23 cellular contexts compared by ENCODE assay signal in genomic region chr3:51508255-51508654, GRCh38. TPM values are rescaled to one million over a fixed set of nuclear protein-coding genes. Genes with fewer than 3 reads are reported as not detected.
A peak's percentile ranks its signal among the peaks of the same experiment; 100 is the strongest.
DNase-seq lines count a peak whose midpoint lies in the region; ATAC-seq, FAIRE-seq and TF ChIP-seq lines count a peak whose summit lies in the region.
"Had no signal": no experiment of that assay in that cellular context is flagged by ENCODE, and none has a peak within 500 bp of the region (broad histone marks: within the 10 kb centered on the region; RNA-seq: fewer than 3 reads in every experiment).

No MANE protein-coding gene starts in this region.

- no TSS peak for BruUV-seq in HepG2 (replicated peaks; lab: Mats Ljungman, UMichigan)
- no TSS peak for BruUV-seq in OCI-LY7 (replicated peaks; lab: Mats Ljungman, UMichigan)

- CTCF ChIA-PET in HepG2 (lab: Yijun Ruan, JAX; ENCODE audit: low intra/inter-chr PET ratio, low total read pairs) (no interaction called here), OCI-LY7 (lab: Charles Lee; ENCODE audit: unreplicated experiment) (no interaction called here)

- H3K79me2 ChIP-seq in HepG2 (ENCODE audit: insufficient read depth, low read length): no peaks in the 10 kb centered on the region
- no peaks in the 10 kb centered on the region for H3K79me2 ChIP-seq in OCI-LY7 (ENCODE audit: insufficient read depth, low read depth, low read length)

- TF ChIP-seq POLR2A in HepG2 (IDR thresholded peaks at IDR 0.05; ENCODE audit: insufficient read depth in 1 of 2, low read depth in 2 of 2, low read length in 2 of 2): no peak
- no peak for TF ChIP-seq POLR2A in right lobe of liver (IDR thresholded peaks at IDR 0.05)

- peaks cover 34% of the 10 kb centered on the region for H3K4me1 ChIP-seq in HepG2 (ENCODE audit: insufficient read depth, low read length)
- H3K4me1 ChIP-seq in right lobe of liver: no peaks in the 10 kb centered on the region
- H3K4me1 ChIP-seq in OCI-LY7 (ENCODE audit: insufficient read depth, low read length, poor library complexity, severe bottlenecking): peaks cover 11% of the 10 kb centered on the region
- H3K4me1 ChIP-seq: A549, BE2C had no signal

- in situ Hi-C loops in HepG2 (cut with HindIII; ENCODE audit: extremely low pct_ligation_motif_present, low pct_unique_long_range_greater_than_20kb): no loop called here

- H3K36me3 Mint-ChIP-seq in activated naive CD4-positive, alpha-beta T cell treated with anti-CD3 and anti-CD28 coated beads, Interleukin-2, amount 50 U/mL, for 72 hours: no peaks in the 10 kb centered on the region
- H3K36me3 Mint-ChIP-seq: CD14-positive monocyte; CD4-positive, alpha-beta memory T cell; CD4-positive, CD25-positive, alpha-beta regulatory T cell; CD8-positive, alpha-beta memory T cell had no signal

- H2AFZ ChIP-seq in HepG2 (ENCODE audit: low read length) (peak overlapping the region; percentile 49), OCI-LY7 (ENCODE audit: low read length) (0 out of 2 replicates have a peak overlapping the region, but pooled peaks have one; percentile 52)

- H3K4me3 ChIP-seq in HepG2 (replicated peaks in 1 of 3; ENCODE audit: insufficient read depth in 1 of 3, low read depth in 2 of 3, low read length in 3 of 3) (peak overlapping the region in 2 of 3 experiments; percentile 11 to 37; a peak in 4 of 6 replicates), right lobe of liver (no peak overlapping the region), OCI-LY7 (ENCODE audit: low read depth, low read length, poor library complexity, severe bottlenecking) (no peak overlapping the region)
- H3K4me3 ChIP-seq: A549, BLaER1 had no signal

- H3K36me3 ChIP-seq in HepG2 (replicated peaks in 1 of 2; ENCODE audit: control insufficient read depth in 1 of 2, insufficient read depth in 2 of 2, low read length in 2 of 2): no peaks in the 10 kb centered on the region
- H3K36me3 ChIP-seq in right lobe of liver: no peaks in the 10 kb centered on the region
- no peaks in the 10 kb centered on the region for H3K36me3 ChIP-seq in OCI-LY7 (ENCODE audit: insufficient read depth, low read length)
- H3K36me3 ChIP-seq: BE2C, BLaER1 had no signal

- H3K27ac Mint-ChIP-seq in activated naive CD4-positive, alpha-beta T cell treated with anti-CD3 and anti-CD28 coated beads, Interleukin-2, amount 50 U/mL, for 72 hours: peak overlapping the region in 1 of 2 donors; percentile 29
- H3K27ac Mint-ChIP-seq: CD8-positive, alpha-beta memory T cell had no signal

- H3K27me3 ChIP-seq in HepG2 (ENCODE audit: control insufficient read depth in 1 of 2, insufficient read depth in 2 of 2, low read length in 2 of 2): peaks cover 0 to 3% of the 10 kb centered on the region in 2 experiments; a peak in 1 of 5 replicates
- no peaks in the 10 kb centered on the region for H3K27me3 ChIP-seq in right lobe of liver
- H3K27me3 ChIP-seq: BE2C, BLaER1 had no signal

- 3% methylated on average over 9 of the region's 9 CpGs for WGBS in HepG2 (ENCODE audit: low lambda C conversion rate)
- 69% methylated on average over 2 of the region's 9 CpGs for WGBS in right lobe of liver (ENCODE audit: insufficient coverage, low coverage, low lambda C conversion rate, missing lambda C conversion rate)

- H3K9me2 ChIP-seq in OCI-LY7 (ENCODE audit: insufficient read depth, low read length): no peaks in the 10 kb centered on the region

- no peak overlapping the region for H3K27ac ChIP-seq in HepG2 (ENCODE audit: extremely low read length, insufficient read depth, low read length)
- no peak overlapping the region for H3K27ac ChIP-seq in right lobe of liver
- no peak overlapping the region for H3K27ac ChIP-seq in OCI-LY7 (ENCODE audit: low read depth, low read length, poor library complexity, severe bottlenecking)
- H3K27ac ChIP-seq: 22Rv1, A549, BLaER1 had no signal

- H3K9ac ChIP-seq in HepG2 (ENCODE audit: insufficient read depth, low read depth, low read length): no peak overlapping the region; the same call in 1 of the 2 replicates
- H3K9ac ChIP-seq: BLaER1 had no signal

- no peaks in the 10 kb centered on the region for H3K9me3 Mint-ChIP-seq in activated naive CD4-positive, alpha-beta T cell treated with anti-CD3 and anti-CD28 coated beads, Interleukin-2, amount 50 U/mL, for 72 hours
- H3K9me3 Mint-ChIP-seq: CD14-positive monocyte; CD4-positive, alpha-beta memory T cell; CD8-positive, alpha-beta memory T cell had no signal

- POLR2A ChIA-PET in HepG2 (lab: Yijun Ruan, JAX) (interaction anchor here (3.2 kb wide), 1 partner anchor 8 kb away, joined by 15 read pairs; the partner anchor contains the start of gene DCAF1), OCI-LY7 (lab: Charles Lee) (interaction anchor here (0.6 to 2.8 kb wide), 4 partner anchors 9 to 166 kb away, joined by 3 to 16 read pairs (median 4); partner anchors contain the start of gene DCAF1)

- TF ChIP-seq EP300 in HepG2 (IDR thresholded peaks at IDR 0.05; ENCODE audit: low read depth in 2 of 2, low read length in 2 of 2): no peak
- TF ChIP-seq EP300 in HepG2 (CRISPR knock-in tag; IDR thresholded peaks at IDR 0.05; ENCODE audit: borderline replicate concordance): no peak

- peak; percentile 39 for ATAC-seq in HepG2
- no peak for ATAC-seq in right lobe of liver
- ATAC-seq in activated naive CD4-positive, alpha-beta T cell treated with anti-CD3 and anti-CD28 coated beads, Interleukin-2, amount 50 U/mL, for 72 hours: no peak
- ATAC-seq: A549 had no signal

- TF ChIP-seq CTCF in HepG2 (CRISPR knock-in tag; IDR thresholded peaks at IDR 0.05) (no peak), right lobe of liver (IDR thresholded peaks at IDR 0.05) (no peak), OCI-LY7 (conservative IDR thresholded peaks at IDR 0.05; ENCODE audit: low read length) (no peak)

- DNase-seq in HepG2 (ENCODE audit: low spot score): no peak
- DNase-seq in right lobe of liver: no peak
- DNase-seq in OCI-LY7 (ENCODE audit: low spot score): no peak
- DNase-seq in Ammon's horn (ENCODE audit: low spot score): no peak
- no peak for DNase-seq in activated naive CD4-positive, alpha-beta T cell treated with anti-CD3 and anti-CD28 coated beads, Interleukin-2, amount 50 U/mL, for 72 hours (ENCODE audit: low spot score in 2 of 2)
- DNase-seq: AML-193; BE2C; C1 segment of cervical spinal cord; Calu3; CD4-positive, alpha-beta memory T cell; CD4-positive, CD25-positive, alpha-beta regulatory T cell; CD8-positive, alpha-beta memory T cell; COR-L47; DMS79 treated with DMSO at 0.1 percent for 48 hours; GF-D8 had no signal

- intact Hi-C loops in HepG2 (cut with micrococcal nuclease; ENCODE audit: unreplicated experiment): no loop called here
- intact Hi-C loops in right lobe of liver (cut with DNase I): loop anchor here (10.0 kb wide), 2 partner anchors 113 to 127 kb away; partner anchors contain the start of gene RBM15B (in 1 of the 2)
- intact Hi-C loops in OCI-LY7 (cut with micrococcal nuclease; ENCODE audit: unreplicated experiment): no loop called here

- H4K20me1 ChIP-seq in HepG2 (ENCODE audit: insufficient read depth, low read length): no peaks in the 10 kb centered on the region
- no peaks in the 10 kb centered on the region for H4K20me1 ChIP-seq in OCI-LY7 (ENCODE audit: insufficient read depth, low read length)
- H4K20me1 ChIP-seq: BLaER1 had no signal

- peak; percentile 26 for FAIRE-seq in HepG2 (lab: Jason Lieb, UNC)
- FAIRE-seq: A549, D721Med, G401.6, GM12891, GM19239 had no signal

- no peaks in the 10 kb centered on the region for H3K9me3 ChIP-seq in HepG2 (ENCODE audit: low read length)
- H3K9me3 ChIP-seq in right lobe of liver: no peaks in the 10 kb centered on the region
- H3K9me3 ChIP-seq in OCI-LY7 (ENCODE audit: low read length): no peaks in the 10 kb centered on the region
- H3K9me3 ChIP-seq: A549, BE2C, BLaER1 had no signal

- H3K4me2 ChIP-seq in HepG2 (ENCODE audit: low read depth, low read length) (peak overlapping the region; percentile 64), OCI-LY7 (ENCODE audit: low read length) (no peak overlapping the region)
- H3K4me2 ChIP-seq: A549, BLaER1 had no signal

- TF ChIP-seq RAD21 in HepG2 (CRISPR knock-in tag; IDR thresholded peaks at IDR 0.05): no peak

RNA-seq across cellular contexts. Expression of gene DCAF1, which starts 8.4 kb away (rescaled TPM):
- total RNA-seq in HepG2 (2016; rRNA removed; fragmentation: Illumina TruSeq; extraction: Trizol) (14.3 and 23.3 TPM in 2 replicates), right lobe of liver (10 to 100 TPM in 2 of 6 experiments, 1 to 10 TPM in 4; 8.2 to 11.6 (median 9.5) TPM), OCI-LY7 (2022) (37.1 and 38.8 TPM in 2 replicates)
- 4.8 and 5.0 TPM in 2 replicates for total RNA-seq in HepG2 (2016; cell fraction: cytosol; rRNA removed; fragmentation: Illumina TruSeq; extraction: Trizol; ENCODE audit: low read depth)
- total RNA-seq in HepG2 (2016; cell fraction: insoluble cytoplasmic fraction; rRNA removed; fragmentation: Illumina TruSeq; extraction: Trizol): 13.7 and 21.8 TPM in 2 replicates
- 6.6 and 6.7 TPM in 2 replicates for total RNA-seq in HepG2 (2016; cell fraction: membrane; rRNA removed; fragmentation: Illumina TruSeq; extraction: Trizol)
- 16.2 and 17.2 TPM in 2 replicates for total RNA-seq in HepG2 (2016; cell fraction: nucleus; rRNA removed; fragmentation: Illumina TruSeq; extraction: Trizol)
- 7.5 and 7.7 TPM in 2 replicates for polyA plus RNA-seq in HepG2 (2011; rRNA removed)
- 5.0 and 6.2 TPM in 2 replicates for polyA plus RNA-seq in HepG2 (2011; cell fraction: cytosol; rRNA removed)
- polyA plus RNA-seq in HepG2 (2011; cell fraction: nucleus; rRNA removed): 14.1 and 15.6 TPM in 2 replicates
- 11.2 and 12.3 TPM in 2 replicates for polyA plus RNA-seq in HepG2 (2012)
- 0.66 and 0.68 TPM in 2 replicates for polyA plus RNA-seq in HepG2 (2016; cell fraction: cytosol; fragmentation: Illumina TruSeq; extraction: Trizol; ENCODE audit: low read depth)
- 15.7 and 17.6 TPM in 2 replicates for polyA plus RNA-seq in HepG2 (2016; cell fraction: insoluble cytoplasmic fraction; fragmentation: Illumina TruSeq; extraction: Trizol; ENCODE audit: low read depth)
- polyA plus RNA-seq in HepG2 (2016; cell fraction: membrane; fragmentation: Illumina TruSeq; extraction: Trizol; ENCODE audit: low read depth): 2.2 and 2.3 TPM in 2 replicates
- 26.5 and 28.6 TPM in 2 replicates for polyA plus RNA-seq in HepG2 (2016; cell fraction: nucleus; fragmentation: Illumina TruSeq; extraction: Trizol; ENCODE audit: insufficient read depth, low read depth)
- polyA minus RNA-seq in HepG2 (2011; rRNA and poly(A)+ RNA removed; ENCODE audit: low replicate concordance): 23.4 and 48.5 TPM in 2 replicates
- 10.9 and 11.4 TPM in 2 replicates for polyA minus RNA-seq in HepG2 (2011; cell fraction: cytosol; rRNA and poly(A)+ RNA removed)
- 14.0 and 16.2 TPM in 2 replicates for polyA minus RNA-seq in HepG2 (2011; cell fraction: nucleus; rRNA and poly(A)+ RNA removed)
- total RNA-seq in OCI-LY7 (2014; rRNA removed; shearing (Covaris generic)): 24.8 and 29.5 TPM in 2 replicates
- 10 to 100 TPM; 34.9 to 48.1 TPM for total RNA-seq in activated naive CD4-positive, alpha-beta T cell treated with anti-CD3 and anti-CD28 coated beads, Interleukin-2, amount 50 U/mL, for 72 hours

RNA-seq across cellular contexts. Expression of gene RAD54L2, which starts 30.3 kb away (rescaled TPM):
- total RNA-seq in HepG2 (2016; rRNA removed; fragmentation: Illumina TruSeq; extraction: Trizol): 14.4 and 14.8 TPM in 2 replicates
- 7.6 and 9.0 TPM in 2 replicates for total RNA-seq in HepG2 (2016; cell fraction: cytosol; rRNA removed; fragmentation: Illumina TruSeq; extraction: Trizol; ENCODE audit: low read depth)
- 12.0 and 15.1 TPM in 2 replicates for total RNA-seq in HepG2 (2016; cell fraction: insoluble cytoplasmic fraction; rRNA removed; fragmentation: Illumina TruSeq; extraction: Trizol)
- total RNA-seq in HepG2 (2016; cell fraction: membrane; rRNA removed; fragmentation: Illumina TruSeq; extraction: Trizol): 7.8 and 8.1 TPM in 2 replicates
- total RNA-seq in HepG2 (2016; cell fraction: nucleus; rRNA removed; fragmentation: Illumina TruSeq; extraction: Trizol): 22.2 and 23.7 TPM in 2 replicates
- 4.9 and 5.5 TPM in 2 replicates for polyA plus RNA-seq in HepG2 (2011; rRNA removed)
- 1.9 and 2.3 TPM in 2 replicates for polyA plus RNA-seq in HepG2 (2011; cell fraction: cytosol; rRNA removed)
- 13.0 and 13.7 TPM in 2 replicates for polyA plus RNA-seq in HepG2 (2011; cell fraction: nucleus; rRNA removed)
- polyA plus RNA-seq in HepG2 (2012): 5.0 and 5.8 TPM in 2 replicates
- 0.18 and 0.20 TPM in 2 replicates for polyA plus RNA-seq in HepG2 (2016; cell fraction: cytosol; fragmentation: Illumina TruSeq; extraction: Trizol; ENCODE audit: low read depth)
- 4.3 and 4.8 TPM in 2 replicates for polyA plus RNA-seq in HepG2 (2016; cell fraction: insoluble cytoplasmic fraction; fragmentation: Illumina TruSeq; extraction: Trizol; ENCODE audit: low read depth)
- 0.70 and 0.93 TPM in 2 replicates for polyA plus RNA-seq in HepG2 (2016; cell fraction: membrane; fragmentation: Illumina TruSeq; extraction: Trizol; ENCODE audit: low read depth)
- polyA plus RNA-seq in HepG2 (2016; cell fraction: nucleus; fragmentation: Illumina TruSeq; extraction: Trizol; ENCODE audit: insufficient read depth, low read depth): 20.2 and 20.5 TPM in 2 replicates
- polyA minus RNA-seq in HepG2 (2011; rRNA and poly(A)+ RNA removed; ENCODE audit: low replicate concordance): 21.7 and 33.6 TPM in 2 replicates
- polyA minus RNA-seq in HepG2 (2011; cell fraction: cytosol; rRNA and poly(A)+ RNA removed): 7.8 and 11.7 TPM in 2 replicates
- polyA minus RNA-seq in HepG2 (2011; cell fraction: nucleus; rRNA and poly(A)+ RNA removed): 33.7 and 44.8 TPM in 2 replicates
- 10 to 100 TPM in 5 of 6 experiments, 1 to 10 TPM in 1; 8.0 to 21.1 (median 13.7) TPM for total RNA-seq in right lobe of liver
- total RNA-seq in OCI-LY7 (2014; rRNA removed; shearing (Covaris generic)): 15.0 and 20.5 TPM in 2 replicates
- 31.7 and 34.0 TPM in 2 replicates for total RNA-seq in OCI-LY7 (2022)
- 10 to 100 TPM; 17.9 to 27.4 TPM for total RNA-seq in activated naive CD4-positive, alpha-beta T cell treated with anti-CD3 and anti-CD28 coated beads, Interleukin-2, amount 50 U/mL, for 72 hours

Comparison
In these comparisons a context has a peak if more than half of its experiments do, and no peak if none do; other contexts are left out.
1. H3K4me3 ChIP-seq: peak in HepG2 (2 of 3); none in right lobe of liver (0 of 3) and OCI-LY7 (single experiment).
2. intact Hi-C loops: an anchor here in right lobe of liver (10.0 kb wide); none called in HepG2 and OCI-LY7.